In the genomic region with DNA sequence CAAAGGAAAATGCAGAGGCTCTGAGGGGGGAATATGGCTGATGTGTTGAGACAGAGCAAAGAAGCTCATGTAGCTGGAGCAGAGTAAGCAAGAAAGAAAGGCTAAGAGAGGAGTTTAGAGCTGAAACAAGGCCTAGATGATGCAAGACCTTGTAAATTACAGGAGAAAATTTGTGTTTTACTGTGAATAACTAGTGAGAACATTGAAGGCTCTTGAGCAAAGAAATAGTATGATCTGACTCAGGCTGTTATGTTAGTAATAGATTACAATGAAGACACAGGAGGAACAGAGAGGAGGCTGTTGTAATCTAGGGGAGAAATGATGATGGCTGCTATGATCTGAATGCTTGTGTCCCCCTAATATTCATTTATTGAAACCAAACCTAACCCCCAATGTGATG, we compare ENCODE assay signal across 1 cellular context.
TF ChIP-seq lines count a peak whose summit lies in the region.

No MANE protein-coding gene starts in this region.

TF ChIP-seq in WTC11, 78 proteins besides CTCF, POLR2A, EP300 and RAD21 (continued from another document):
- TF ChIP-seq, protein P1, sequence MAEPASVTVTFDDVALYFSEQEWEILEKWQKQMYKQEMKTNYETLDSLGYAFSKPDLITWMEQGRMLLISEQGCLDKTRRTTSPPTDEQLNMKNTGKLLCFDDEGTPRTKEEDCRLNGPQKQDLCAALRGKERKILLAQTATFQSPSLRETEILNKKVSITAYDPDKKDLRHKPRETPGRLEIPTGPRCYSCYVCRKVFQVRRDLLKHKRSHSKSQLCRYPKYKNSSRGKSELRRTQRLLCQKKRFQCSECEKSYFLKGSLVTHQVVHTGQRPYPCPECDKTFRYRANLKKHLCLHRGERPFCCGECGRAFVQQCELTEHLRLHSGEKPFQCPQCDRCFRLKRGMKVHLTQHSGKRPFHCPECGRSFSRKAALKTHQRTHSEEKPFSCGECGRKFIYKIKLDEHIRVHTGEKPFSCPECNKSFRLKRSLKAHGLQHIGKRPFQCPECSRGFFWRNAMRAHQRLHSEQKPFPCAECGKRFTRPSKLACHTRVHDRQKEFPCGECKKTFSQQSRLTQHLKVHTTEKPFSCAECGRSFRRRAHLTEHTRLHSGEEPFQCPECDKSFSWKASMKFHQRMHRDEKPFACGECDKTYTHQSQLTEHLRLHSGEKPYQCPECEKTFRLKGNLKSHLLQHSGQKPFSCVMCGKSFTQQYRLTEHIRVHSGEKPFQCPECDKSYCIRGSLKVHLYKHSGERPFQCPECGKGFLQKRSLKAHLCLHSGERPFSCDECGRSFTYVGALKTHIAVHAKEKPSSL (CRISPR knock-in tag; conservative IDR thresholded peaks at IDR 0.05): no peak
- TF ChIP-seq, protein P2, sequence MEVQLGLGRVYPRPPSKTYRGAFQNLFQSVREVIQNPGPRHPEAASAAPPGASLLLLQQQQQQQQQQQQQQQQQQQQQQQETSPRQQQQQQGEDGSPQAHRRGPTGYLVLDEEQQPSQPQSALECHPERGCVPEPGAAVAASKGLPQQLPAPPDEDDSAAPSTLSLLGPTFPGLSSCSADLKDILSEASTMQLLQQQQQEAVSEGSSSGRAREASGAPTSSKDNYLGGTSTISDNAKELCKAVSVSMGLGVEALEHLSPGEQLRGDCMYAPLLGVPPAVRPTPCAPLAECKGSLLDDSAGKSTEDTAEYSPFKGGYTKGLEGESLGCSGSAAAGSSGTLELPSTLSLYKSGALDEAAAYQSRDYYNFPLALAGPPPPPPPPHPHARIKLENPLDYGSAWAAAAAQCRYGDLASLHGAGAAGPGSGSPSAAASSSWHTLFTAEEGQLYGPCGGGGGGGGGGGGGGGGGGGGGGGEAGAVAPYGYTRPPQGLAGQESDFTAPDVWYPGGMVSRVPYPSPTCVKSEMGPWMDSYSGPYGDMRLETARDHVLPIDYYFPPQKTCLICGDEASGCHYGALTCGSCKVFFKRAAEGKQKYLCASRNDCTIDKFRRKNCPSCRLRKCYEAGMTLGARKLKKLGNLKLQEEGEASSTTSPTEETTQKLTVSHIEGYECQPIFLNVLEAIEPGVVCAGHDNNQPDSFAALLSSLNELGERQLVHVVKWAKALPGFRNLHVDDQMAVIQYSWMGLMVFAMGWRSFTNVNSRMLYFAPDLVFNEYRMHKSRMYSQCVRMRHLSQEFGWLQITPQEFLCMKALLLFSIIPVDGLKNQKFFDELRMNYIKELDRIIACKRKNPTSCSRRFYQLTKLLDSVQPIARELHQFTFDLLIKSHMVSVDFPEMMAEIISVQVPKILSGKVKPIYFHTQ (CRISPR knock-in tag; IDR thresholded peaks at IDR 0.05): no peak
- TF ChIP-seq, protein P3, sequence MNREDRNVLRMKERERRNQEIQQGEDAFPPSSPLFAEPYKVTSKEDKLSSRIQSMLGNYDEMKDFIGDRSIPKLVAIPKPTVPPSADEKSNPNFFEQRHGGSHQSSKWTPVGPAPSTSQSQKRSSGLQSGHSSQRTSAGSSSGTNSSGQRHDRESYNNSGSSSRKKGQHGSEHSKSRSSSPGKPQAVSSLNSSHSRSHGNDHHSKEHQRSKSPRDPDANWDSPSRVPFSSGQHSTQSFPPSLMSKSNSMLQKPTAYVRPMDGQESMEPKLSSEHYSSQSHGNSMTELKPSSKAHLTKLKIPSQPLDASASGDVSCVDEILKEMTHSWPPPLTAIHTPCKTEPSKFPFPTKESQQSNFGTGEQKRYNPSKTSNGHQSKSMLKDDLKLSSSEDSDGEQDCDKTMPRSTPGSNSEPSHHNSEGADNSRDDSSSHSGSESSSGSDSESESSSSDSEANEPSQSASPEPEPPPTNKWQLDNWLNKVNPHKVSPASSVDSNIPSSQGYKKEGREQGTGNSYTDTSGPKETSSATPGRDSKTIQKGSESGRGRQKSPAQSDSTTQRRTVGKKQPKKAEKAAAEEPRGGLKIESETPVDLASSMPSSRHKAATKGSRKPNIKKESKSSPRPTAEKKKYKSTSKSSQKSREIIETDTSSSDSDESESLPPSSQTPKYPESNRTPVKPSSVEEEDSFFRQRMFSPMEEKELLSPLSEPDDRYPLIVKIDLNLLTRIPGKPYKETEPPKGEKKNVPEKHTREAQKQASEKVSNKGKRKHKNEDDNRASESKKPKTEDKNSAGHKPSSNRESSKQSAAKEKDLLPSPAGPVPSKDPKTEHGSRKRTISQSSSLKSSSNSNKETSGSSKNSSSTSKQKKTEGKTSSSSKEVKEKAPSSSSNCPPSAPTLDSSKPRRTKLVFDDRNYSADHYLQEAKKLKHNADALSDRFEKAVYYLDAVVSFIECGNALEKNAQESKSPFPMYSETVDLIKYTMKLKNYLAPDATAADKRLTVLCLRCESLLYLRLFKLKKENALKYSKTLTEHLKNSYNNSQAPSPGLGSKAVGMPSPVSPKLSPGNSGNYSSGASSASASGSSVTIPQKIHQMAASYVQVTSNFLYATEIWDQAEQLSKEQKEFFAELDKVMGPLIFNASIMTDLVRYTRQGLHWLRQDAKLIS (CRISPR knock-in tag; IDR thresholded peaks at IDR 0.05; ENCODE audit: borderline replicate concordance): no peak
- TF ChIP-seq IRF1 (CRISPR knock-in tag; IDR thresholded peaks at IDR 0.05) (no peak), JUN (CRISPR knock-in tag; IDR thresholded peaks at IDR 0.05) (no peak), NR1H2 (CRISPR knock-in tag; IDR thresholded peaks at IDR 0.05) (no peak), NR2C2 (CRISPR knock-in tag; IDR thresholded peaks at IDR 0.05) (no peak), ATF1 (CRISPR knock-in tag; IDR thresholded peaks at IDR 0.05) (no peak), OVOL2 (CRISPR knock-in tag; IDR thresholded peaks at IDR 0.05; ENCODE audit: borderline replicate concordance) (no peak), ESRRA (CRISPR knock-in tag; IDR thresholded peaks at IDR 0.05; ENCODE audit: borderline replicate concordance) (no peak)
- TF ChIP-seq, protein P4, sequence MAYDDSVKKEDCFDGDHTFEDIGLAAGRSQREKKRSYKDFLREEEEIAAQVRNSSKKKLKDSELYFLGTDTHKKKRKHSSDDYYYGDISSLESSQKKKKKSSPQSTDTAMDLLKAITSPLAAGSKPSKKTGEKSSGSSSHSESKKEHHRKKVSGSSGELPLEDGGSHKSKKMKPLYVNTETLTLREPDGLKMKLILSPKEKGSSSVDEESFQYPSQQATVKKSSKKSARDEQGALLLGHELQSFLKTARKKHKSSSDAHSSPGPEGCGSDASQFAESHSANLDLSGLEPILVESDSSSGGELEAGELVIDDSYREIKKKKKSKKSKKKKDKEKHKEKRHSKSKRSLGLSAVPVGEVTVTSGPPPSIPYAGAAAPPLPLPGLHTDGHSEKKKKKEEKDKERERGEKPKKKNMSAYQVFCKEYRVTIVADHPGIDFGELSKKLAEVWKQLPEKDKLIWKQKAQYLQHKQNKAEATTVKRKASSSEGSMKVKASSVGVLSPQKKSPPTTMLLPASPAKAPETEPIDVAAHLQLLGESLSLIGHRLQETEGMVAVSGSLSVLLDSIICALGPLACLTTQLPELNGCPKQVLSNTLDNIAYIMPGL (CRISPR knock-in tag; IDR thresholded peaks at IDR 0.05): no peak
- TF ChIP-seq, protein P5, sequence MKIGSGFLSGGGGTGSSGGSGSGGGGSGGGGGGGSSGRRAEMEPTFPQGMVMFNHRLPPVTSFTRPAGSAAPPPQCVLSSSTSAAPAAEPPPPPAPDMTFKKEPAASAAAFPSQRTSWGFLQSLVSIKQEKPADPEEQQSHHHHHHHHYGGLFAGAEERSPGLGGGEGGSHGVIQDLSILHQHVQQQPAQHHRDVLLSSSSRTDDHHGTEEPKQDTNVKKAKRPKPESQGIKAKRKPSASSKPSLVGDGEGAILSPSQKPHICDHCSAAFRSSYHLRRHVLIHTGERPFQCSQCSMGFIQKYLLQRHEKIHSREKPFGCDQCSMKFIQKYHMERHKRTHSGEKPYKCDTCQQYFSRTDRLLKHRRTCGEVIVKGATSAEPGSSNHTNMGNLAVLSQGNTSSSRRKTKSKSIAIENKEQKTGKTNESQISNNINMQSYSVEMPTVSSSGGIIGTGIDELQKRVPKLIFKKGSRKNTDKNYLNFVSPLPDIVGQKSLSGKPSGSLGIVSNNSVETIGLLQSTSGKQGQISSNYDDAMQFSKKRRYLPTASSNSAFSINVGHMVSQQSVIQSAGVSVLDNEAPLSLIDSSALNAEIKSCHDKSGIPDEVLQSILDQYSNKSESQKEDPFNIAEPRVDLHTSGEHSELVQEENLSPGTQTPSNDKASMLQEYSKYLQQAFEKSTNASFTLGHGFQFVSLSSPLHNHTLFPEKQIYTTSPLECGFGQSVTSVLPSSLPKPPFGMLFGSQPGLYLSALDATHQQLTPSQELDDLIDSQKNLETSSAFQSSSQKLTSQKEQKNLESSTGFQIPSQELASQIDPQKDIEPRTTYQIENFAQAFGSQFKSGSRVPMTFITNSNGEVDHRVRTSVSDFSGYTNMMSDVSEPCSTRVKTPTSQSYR (CRISPR knock-in tag; IDR thresholded peaks at IDR 0.05): no peak
